12 cellular contexts compared by ENCODE assay signal in genomic region chr9:129875181-129875611, GRCh38. TPM values are rescaled to one million over a fixed set of nuclear protein-coding genes. Genes with fewer than 3 reads are reported as not detected.
DNase-seq lines count a peak whose midpoint lies in the region; ATAC-seq and TF ChIP-seq lines count a peak whose summit lies in the region.
"Had no signal": no experiment of that assay in that cellular context is flagged by ENCODE, and none has a peak within 500 bp of the region (broad histone marks: within the 10 kb centered on the region; RNA-seq: fewer than 3 reads in every experiment).

No MANE protein-coding gene starts in this region.

- no peak for DNase-seq in A673 (ENCODE audit: low spot score)
- peak; percentile 55 for DNase-seq in WERI-Rb-1
- no peak for DNase-seq in foreskin keratinocyte
- no peak for DNase-seq in stimulated activated CD4-positive, alpha-beta T cell treated with anti-CD3 and anti-CD28 coated beads, Interleukin-15, amount 100 ng/mL, for 24 hours
- no peak for DNase-seq in prostate gland (ENCODE audit: low spot score)
- DNase-seq: activated B cell treated with CpG ODN at 0.5 μM for 24 hours, left cardiac atrium, NCI-H1105 treated with DMSO at 0.1 percent for 48 hours, NCI-H345 had no signal

- H3K4me1 ChIP-seq in A673 (ENCODE audit: insufficient read depth, low read length, poor library complexity, severe bottlenecking) (peaks cover 2% of the 10 kb centered on the region), foreskin keratinocyte (no peaks in the 10 kb centered on the region), prostate gland (replicated peaks) (no peaks in the 10 kb centered on the region)

- ATAC-seq in foreskin keratinocyte (no peak), HG03159 (IDR thresholded peaks at IDR 0.05; ENCODE audit: unreplicated experiment) (no peak), HG03432 (IDR thresholded peaks at IDR 0.05; ENCODE audit: unreplicated experiment) (no peak)
- ATAC-seq: left cardiac atrium had no signal

- CTCF ChIA-PET in A673 (lab: Charles Lee): interaction anchor here (0.5 to 0.6 kb wide), 2 partner anchors 52 to 1288 kb away, joined by 3 to 4 read pairs; no protein-coding TSS in a partner anchor

- H3K36me3 ChIP-seq in A673 (ENCODE audit: insufficient read depth, low read length, poor library complexity, severe bottlenecking): peaks cover 4% of the 10 kb centered on the region
- peaks cover 23% of the 10 kb centered on the region for H3K36me3 ChIP-seq in WERI-Rb-1
- H3K36me3 ChIP-seq in prostate gland: peaks cover 18 to 34% of the 10 kb centered on the region in 2 donors

- peak; percentile 31 for TF ChIP-seq CTCF in A673 (conservative IDR thresholded peaks at IDR 0.05; ENCODE audit: low read depth, low read length)
- peak; percentile 19; the same call in 1 of the 2 replicates for TF ChIP-seq CTCF in GM12874 (IDR thresholded peaks at IDR 0.05; ENCODE audit: insufficient read depth, low read depth, low read length)
- peak; percentile 75 for TF ChIP-seq CTCF in WERI-Rb-1 (IDR thresholded peaks at IDR 0.05; ENCODE audit: low read depth, low read length)
- TF ChIP-seq CTCF in foreskin keratinocyte (conservative IDR thresholded peaks at IDR 0.05): peak; percentile 16
- TF ChIP-seq CTCF in prostate gland (IDR thresholded peaks at IDR 0.05): no peak

- no peak for TF ChIP-seq POLR2A in prostate gland (IDR thresholded peaks at IDR 0.05)

- WGBS in prostate gland: 87% methylated on average over 21 of the region's 23 CpGs

- intact Hi-C loops in A673 (cut with micrococcal nuclease; ENCODE audit: unreplicated experiment): no loop called here
- intact Hi-C loops in prostate gland (cut with DNase I): no loop called here

- H3K9me3 ChIP-seq in A673 (ENCODE audit: low read depth, low read length, poor library complexity, severe bottlenecking) (no peaks in the 10 kb centered on the region), WERI-Rb-1 (ENCODE audit: severe bottlenecking) (no peaks in the 10 kb centered on the region), prostate gland (no peaks in the 10 kb centered on the region)

- H3K4me3 ChIP-seq in A673 (ENCODE audit: low read depth, low read length, poor library complexity, severe bottlenecking) (no peak overlapping the region), WERI-Rb-1 (ENCODE audit: low read depth, low read length) (no peak overlapping the region), prostate gland (no peak overlapping the region)

- BruUV-seq in A673 (replicated peaks; lab: Mats Ljungman, UMichigan): no TSS peak

- no peak overlapping the region for H3K27ac ChIP-seq in A673 (ENCODE audit: low read depth, low read length, poor library complexity, severe bottlenecking)
- peak overlapping the region; percentile 74 for H3K27ac ChIP-seq in WERI-Rb-1
- H3K27ac ChIP-seq in foreskin keratinocyte: no peak overlapping the region
- H3K27ac ChIP-seq in prostate gland: no peak overlapping the region

- H3K27me3 ChIP-seq in A673 (replicated peaks; ENCODE audit: insufficient read depth, low read depth, low read length, poor library complexity) (no peaks in the 10 kb centered on the region), WERI-Rb-1 (ENCODE audit: insufficient read depth, low read depth, severe bottlenecking) (no peaks in the 10 kb centered on the region), foreskin keratinocyte (no peaks in the 10 kb centered on the region), prostate gland (replicated peaks; ENCODE audit: insufficient read depth) (no peaks in the 10 kb centered on the region)

- POLR2A ChIA-PET in A673 (lab: Charles Lee; ENCODE audit: low non-redundant PET): no interaction called here

RNA-seq across cellular contexts. Expression of gene USP20, which starts 39.9 kb away (rescaled TPM):
- total RNA-seq in A673 (2021) (17.1 and 21.0 TPM in 2 replicates), foreskin keratinocyte (8.3 and 8.6 TPM in 2 replicates), prostate gland (10 to 100 TPM; 34.8 to 53.5 TPM)
- polyA plus RNA-seq in foreskin keratinocyte: 9.4 and 10.4 TPM in 2 replicates

RNA-seq across cellular contexts. Expression of gene C9orf78, which starts 40.1 kb away (rescaled TPM):
- total RNA-seq in A673 (2021): 52.6 and 60.4 TPM in 2 replicates
- 45.5 and 50.4 TPM in 2 replicates for total RNA-seq in foreskin keratinocyte
- 52.7 and 54.2 TPM in 2 replicates for polyA plus RNA-seq in foreskin keratinocyte
- 10 to 100 TPM; 63.7 to 76.8 TPM for total RNA-seq in prostate gland

RNA-seq across cellular contexts. Expression of gene TOR1A, which starts 51.3 kb away (rescaled TPM):
- total RNA-seq in A673 (2021): 42.8 and 46.3 TPM in 2 replicates
- total RNA-seq in foreskin keratinocyte: 37.2 and 37.3 TPM in 2 replicates
- 34.5 and 37.4 TPM in 2 replicates for polyA plus RNA-seq in foreskin keratinocyte
- 10 to 100 TPM; 37.1 to 41.2 TPM for total RNA-seq in prostate gland

Comparison
In these comparisons a context has a peak if more than half of its experiments do, and no peak if none do; other contexts are left out.
1. CTCF ChIP-seq: peak in A673 (single experiment), GM12874 (single experiment), WERI-Rb-1 (single experiment) and foreskin keratinocyte (single experiment); none in prostate gland (0 of 4).